Comparison of ENCODE assay signal across 21 cellular contexts in genomic region chr9:117368684-117369230, GRCh38.
"Had no signal": no experiment of that assay in that cellular context is flagged by ENCODE, and none has a peak within 500 bp of the region (broad histone marks: within the 10 kb centered on the region; RNA-seq: fewer than 3 reads in every experiment).

No MANE protein-coding gene starts in this region.

- DNase-seq: effector memory CD4-positive, alpha-beta T cell; heart left ventricle; hippocampal formation; left colon; left ventricle myocardium superior; mesenchymal stem cell; midbrain; occipital lobe; spleen; stimulated activated CD4-positive, alpha-beta T cell treated with anti-CD3 and anti-CD28 coated beads, Interleukin-15, amount 100 ng/mL, for 24 hours; stimulated activated CD4-positive, alpha-beta T cell treated with anti-CD3 and anti-CD28 coated beads, Interleukin-1b, Interleukin-23, amount 100 ng/mL, for 48 hours; stimulated activated CD4-positive, alpha-beta T cell treated with anti-CD3 and anti-CD28 coated beads, Interleukin-4, amount 100 ng/mL, for 24 hours; testis; upper lobe of right lung had no signal

- H3K79me2 ChIP-seq: parathyroid adenoma had no signal

- H3K27me3 ChIP-seq: spleen, testis, tibial nerve, upper lobe of right lung, vagina had no signal

- H3K4me1 ChIP-seq: heart left ventricle, parathyroid adenoma, spleen, testis, tibial nerve, upper lobe of right lung, vagina had no signal

- H3K36me3 ChIP-seq: heart left ventricle, spleen, tibial nerve, upper lobe of right lung, vagina had no signal

- H3K9me3 ChIP-seq: heart left ventricle, spleen, testis, tibial nerve, upper lobe of right lung, vagina had no signal

- H2AFZ ChIP-seq: parathyroid adenoma had no signal

- H3K36me3 Mint-ChIP-seq: natural killer cell treated with Interleukin-12 subunit alpha and Interleukin-12 subunit beta and Interleukin-15 and Interleukin-18, amount 100 ng/mL, for 72 hours; stimulated activated memory B cell treated with anti-CD40 and anti-IgM and Interleukin-4, amounts not matched to agents 10 μg/mL and 1 μg/mL and 100 μg/mL, for 72 hours had no signal

- H3K4me3 Mint-ChIP-seq: natural killer cell treated with Interleukin-12 subunit alpha and Interleukin-12 subunit beta and Interleukin-15 and Interleukin-18, amount 100 ng/mL, for 72 hours; stimulated activated memory B cell treated with anti-CD40 and anti-IgM and Interleukin-4, amounts not matched to agents 10 μg/mL and 1 μg/mL and 100 μg/mL, for 72 hours; stimulated activated naive CD8-positive, alpha-beta T cell treated with anti-CD3 and anti-CD28 coated beads, Interleukin-15, Interleukin-2, amounts not matched to agents 100 ng/mL and 50 ng/mL, for 24 hours had no signal

- H3K27ac ChIP-seq: heart left ventricle, parathyroid adenoma, spleen, testis, tibial nerve, upper lobe of right lung, vagina had no signal

- H3K4me1 Mint-ChIP-seq: stimulated activated memory B cell treated with anti-CD40 and anti-IgM and Interleukin-4, amounts not matched to agents 10 μg/mL and 1 μg/mL and 100 μg/mL, for 72 hours had no signal

- H3K4me3 ChIP-seq: heart left ventricle, lung, spleen, testis, tibial nerve, upper lobe of right lung, vagina had no signal

- H3K9me3 Mint-ChIP-seq: stimulated activated memory B cell treated with anti-CD40 and anti-IgM and Interleukin-4, amounts not matched to agents 10 μg/mL and 1 μg/mL and 100 μg/mL, for 72 hours had no signal

- H3K27me3 Mint-ChIP-seq: stimulated activated naive CD8-positive, alpha-beta T cell treated with anti-CD3 and anti-CD28 coated beads, Interleukin-15, Interleukin-2, amounts not matched to agents 100 ng/mL and 50 ng/mL, for 24 hours had no signal

- H3K27ac Mint-ChIP-seq: natural killer cell treated with Interleukin-12 subunit alpha and Interleukin-12 subunit beta and Interleukin-15 and Interleukin-18, amount 100 ng/mL, for 72 hours; stimulated activated memory B cell treated with anti-CD40 and anti-IgM and Interleukin-4, amounts not matched to agents 10 μg/mL and 1 μg/mL and 100 μg/mL, for 72 hours; stimulated activated naive CD8-positive, alpha-beta T cell treated with anti-CD3 and anti-CD28 coated beads, Interleukin-15, Interleukin-2, amounts not matched to agents 100 ng/mL and 50 ng/mL, for 24 hours had no signal

- H3K9ac ChIP-seq: parathyroid adenoma had no signal
